Comparison of ENCODE assay signal across 1 cellular context in the genomic region with DNA sequence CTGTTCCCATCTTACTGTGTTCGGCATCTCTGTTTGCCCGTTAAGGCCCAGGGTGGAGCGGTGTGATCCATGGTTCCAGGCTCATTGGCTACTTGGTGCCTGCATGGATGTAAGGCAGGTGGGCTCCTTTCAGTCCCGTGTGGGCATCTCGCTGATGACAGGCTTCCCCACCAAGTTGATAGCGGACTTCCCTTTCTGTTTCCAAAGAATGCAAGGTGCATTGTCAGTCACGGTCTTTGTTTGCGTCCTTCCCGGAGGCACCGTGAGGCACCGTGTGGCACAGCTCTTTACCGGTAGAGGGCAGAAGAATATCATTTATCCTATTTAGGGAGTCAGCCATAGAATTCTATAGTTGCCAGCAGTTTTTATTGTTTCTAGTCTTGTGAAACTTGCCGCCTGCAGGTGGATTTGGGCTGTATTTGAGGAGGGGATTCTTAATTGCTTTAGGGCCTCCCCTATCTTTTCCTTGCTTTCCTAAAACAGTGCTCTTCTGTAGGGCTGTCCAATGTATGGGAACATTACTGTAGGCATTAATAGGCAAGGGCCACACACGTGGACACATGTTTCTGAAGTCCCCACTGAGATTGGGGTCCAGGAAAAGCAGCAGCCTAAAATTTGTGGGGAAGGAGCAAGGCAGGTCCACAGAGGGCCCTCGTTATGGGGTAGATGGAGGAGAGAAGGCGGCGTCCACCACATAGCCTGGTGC.
TF ChIP-seq lines count a peak whose summit lies in the region.

No MANE protein-coding gene starts in this region.

TF ChIP-seq in WTC11, 78 proteins besides CTCF, POLR2A, EP300 and RAD21 (continued from another document):
- TF ChIP-seq NR1H2 (CRISPR knock-in tag; IDR thresholded peaks at IDR 0.05) (no peak), KAT7 (CRISPR knock-in tag; IDR thresholded peaks at IDR 0.05; ENCODE audit: borderline replicate concordance) (no peak), USF2 (CRISPR knock-in tag; IDR thresholded peaks at IDR 0.05) (no peak), IRF2 (CRISPR knock-in tag; IDR thresholded peaks at IDR 0.05; ENCODE audit: borderline replicate concordance, low read depth) (no peak)
- TF ChIP-seq, protein P1, sequence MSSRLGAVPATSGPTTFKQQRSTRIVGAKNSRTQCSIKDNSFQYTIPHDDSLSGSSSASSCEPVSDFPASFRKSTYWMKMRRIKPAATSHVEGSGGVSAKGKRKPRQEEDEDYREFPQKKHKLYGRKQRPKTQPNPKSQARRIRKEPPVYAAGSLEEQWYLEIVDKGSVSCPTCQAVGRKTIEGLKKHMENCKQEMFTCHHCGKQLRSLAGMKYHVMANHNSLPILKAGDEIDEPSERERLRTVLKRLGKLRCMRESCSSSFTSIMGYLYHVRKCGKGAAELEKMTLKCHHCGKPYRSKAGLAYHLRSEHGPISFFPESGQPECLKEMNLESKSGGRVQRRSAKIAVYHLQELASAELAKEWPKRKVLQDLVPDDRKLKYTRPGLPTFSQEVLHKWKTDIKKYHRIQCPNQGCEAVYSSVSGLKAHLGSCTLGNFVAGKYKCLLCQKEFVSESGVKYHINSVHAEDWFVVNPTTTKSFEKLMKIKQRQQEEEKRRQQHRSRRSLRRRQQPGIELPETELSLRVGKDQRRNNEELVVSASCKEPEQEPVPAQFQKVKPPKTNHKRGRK (CRISPR knock-in tag; IDR thresholded peaks at IDR 0.05; ENCODE audit: borderline replicate concordance): no peak
- TF ChIP-seq, protein P2, sequence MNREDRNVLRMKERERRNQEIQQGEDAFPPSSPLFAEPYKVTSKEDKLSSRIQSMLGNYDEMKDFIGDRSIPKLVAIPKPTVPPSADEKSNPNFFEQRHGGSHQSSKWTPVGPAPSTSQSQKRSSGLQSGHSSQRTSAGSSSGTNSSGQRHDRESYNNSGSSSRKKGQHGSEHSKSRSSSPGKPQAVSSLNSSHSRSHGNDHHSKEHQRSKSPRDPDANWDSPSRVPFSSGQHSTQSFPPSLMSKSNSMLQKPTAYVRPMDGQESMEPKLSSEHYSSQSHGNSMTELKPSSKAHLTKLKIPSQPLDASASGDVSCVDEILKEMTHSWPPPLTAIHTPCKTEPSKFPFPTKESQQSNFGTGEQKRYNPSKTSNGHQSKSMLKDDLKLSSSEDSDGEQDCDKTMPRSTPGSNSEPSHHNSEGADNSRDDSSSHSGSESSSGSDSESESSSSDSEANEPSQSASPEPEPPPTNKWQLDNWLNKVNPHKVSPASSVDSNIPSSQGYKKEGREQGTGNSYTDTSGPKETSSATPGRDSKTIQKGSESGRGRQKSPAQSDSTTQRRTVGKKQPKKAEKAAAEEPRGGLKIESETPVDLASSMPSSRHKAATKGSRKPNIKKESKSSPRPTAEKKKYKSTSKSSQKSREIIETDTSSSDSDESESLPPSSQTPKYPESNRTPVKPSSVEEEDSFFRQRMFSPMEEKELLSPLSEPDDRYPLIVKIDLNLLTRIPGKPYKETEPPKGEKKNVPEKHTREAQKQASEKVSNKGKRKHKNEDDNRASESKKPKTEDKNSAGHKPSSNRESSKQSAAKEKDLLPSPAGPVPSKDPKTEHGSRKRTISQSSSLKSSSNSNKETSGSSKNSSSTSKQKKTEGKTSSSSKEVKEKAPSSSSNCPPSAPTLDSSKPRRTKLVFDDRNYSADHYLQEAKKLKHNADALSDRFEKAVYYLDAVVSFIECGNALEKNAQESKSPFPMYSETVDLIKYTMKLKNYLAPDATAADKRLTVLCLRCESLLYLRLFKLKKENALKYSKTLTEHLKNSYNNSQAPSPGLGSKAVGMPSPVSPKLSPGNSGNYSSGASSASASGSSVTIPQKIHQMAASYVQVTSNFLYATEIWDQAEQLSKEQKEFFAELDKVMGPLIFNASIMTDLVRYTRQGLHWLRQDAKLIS (CRISPR knock-in tag; IDR thresholded peaks at IDR 0.05; ENCODE audit: borderline replicate concordance): no peak
- TF ChIP-seq, protein P3, sequence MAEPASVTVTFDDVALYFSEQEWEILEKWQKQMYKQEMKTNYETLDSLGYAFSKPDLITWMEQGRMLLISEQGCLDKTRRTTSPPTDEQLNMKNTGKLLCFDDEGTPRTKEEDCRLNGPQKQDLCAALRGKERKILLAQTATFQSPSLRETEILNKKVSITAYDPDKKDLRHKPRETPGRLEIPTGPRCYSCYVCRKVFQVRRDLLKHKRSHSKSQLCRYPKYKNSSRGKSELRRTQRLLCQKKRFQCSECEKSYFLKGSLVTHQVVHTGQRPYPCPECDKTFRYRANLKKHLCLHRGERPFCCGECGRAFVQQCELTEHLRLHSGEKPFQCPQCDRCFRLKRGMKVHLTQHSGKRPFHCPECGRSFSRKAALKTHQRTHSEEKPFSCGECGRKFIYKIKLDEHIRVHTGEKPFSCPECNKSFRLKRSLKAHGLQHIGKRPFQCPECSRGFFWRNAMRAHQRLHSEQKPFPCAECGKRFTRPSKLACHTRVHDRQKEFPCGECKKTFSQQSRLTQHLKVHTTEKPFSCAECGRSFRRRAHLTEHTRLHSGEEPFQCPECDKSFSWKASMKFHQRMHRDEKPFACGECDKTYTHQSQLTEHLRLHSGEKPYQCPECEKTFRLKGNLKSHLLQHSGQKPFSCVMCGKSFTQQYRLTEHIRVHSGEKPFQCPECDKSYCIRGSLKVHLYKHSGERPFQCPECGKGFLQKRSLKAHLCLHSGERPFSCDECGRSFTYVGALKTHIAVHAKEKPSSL (CRISPR knock-in tag; conservative IDR thresholded peaks at IDR 0.05): no peak
- TF ChIP-seq, protein P4, sequence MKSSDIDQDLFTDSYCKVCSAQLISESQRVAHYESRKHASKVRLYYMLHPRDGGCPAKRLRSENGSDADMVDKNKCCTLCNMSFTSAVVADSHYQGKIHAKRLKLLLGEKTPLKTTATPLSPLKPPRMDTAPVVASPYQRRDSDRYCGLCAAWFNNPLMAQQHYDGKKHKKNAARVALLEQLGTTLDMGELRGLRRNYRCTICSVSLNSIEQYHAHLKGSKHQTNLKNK (CRISPR knock-in tag; IDR thresholded peaks at IDR 0.05): no peak
